Comparison of ENCODE assay signal across 31 cellular contexts in the genomic region with DNA sequence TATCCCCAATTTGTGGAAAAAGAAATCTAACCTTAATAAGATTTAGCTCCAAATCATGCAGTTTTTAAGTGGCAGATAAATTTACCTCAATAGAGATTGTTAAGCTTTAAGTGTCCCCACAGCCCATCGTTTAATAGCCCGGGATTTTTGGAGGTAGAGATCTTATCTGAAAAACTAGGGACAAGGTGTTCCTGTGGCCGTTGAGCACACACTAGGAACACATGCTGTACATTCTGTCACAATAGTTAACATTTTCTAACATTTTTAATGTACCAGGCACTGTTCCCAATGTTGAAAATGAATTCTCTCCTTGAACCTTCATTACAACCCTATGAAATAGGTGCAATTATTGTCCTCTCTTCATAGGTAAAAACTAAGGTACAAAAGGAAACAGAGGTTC.
"Had no signal": no experiment of that assay in that cellular context is flagged by ENCODE, and none has a peak within 500 bp of the region (broad histone marks: within the 10 kb centered on the region; RNA-seq: fewer than 3 reads in every experiment).

No MANE protein-coding gene starts in this region.

- H3K36me3 ChIP-seq: adrenal gland, ascending aorta, brain microvascular endothelial cell, breast epithelium, cardiac muscle cell had no signal

- ATAC-seq: activated naive CD4-positive, alpha-beta T cell treated with anti-CD3 and anti-CD28 coated beads, Interleukin-2, amount 50 U/mL, for 72 hours; activated naive CD8-positive, alpha-beta T cell treated with anti-CD3 and anti-CD28 coated beads, Interleukin-2, amount 50 U/mL, for 24 hours; activated T-cell treated with anti-CD3 and anti-CD28 coated beads, Interleukin-2, amount 50 U/mL, for 4 hours; activated T-cell treated with anti-CD3 and anti-CD28 coated beads, Interleukin-2, amount 50 U/mL, for 72 hours; activated T-helper 17 cell treated with anti-CD3 and anti-CD28 coated beads, Interleukin-2, amount 50 U/mL, for 72 hours; body of pancreas had no signal

- H3K4me3 ChIP-seq: adrenal gland, ascending aorta, body of pancreas, breast epithelium, cardiac muscle cell had no signal

- H3K9me3 ChIP-seq: adrenal gland, ascending aorta, body of pancreas, breast epithelium had no signal

- H3K27ac ChIP-seq: adrenal gland, ascending aorta, body of pancreas, brain microvascular endothelial cell, breast epithelium, cardiac muscle cell had no signal

- DNase-seq: activated effector memory CD4-positive, alpha-beta T cell treated with anti-CD3 and anti-CD28 coated beads, Interleukin-2, amount 50 U/mL, for 16 hours; activated effector memory CD4-positive, alpha-beta T cell treated with Interleukin-2 at 50 U/mL for 16 hours; activated gamma-delta T cell; activated gamma-delta T cell treated with Interleukin-2 at 50 U/mL for 16 hours; activated naive CD4-positive, alpha-beta T cell; activated naive CD4-positive, alpha-beta T cell treated with anti-CD3 and anti-CD28 coated beads for 36 hours; activated naive CD4-positive, alpha-beta T cell treated with anti-CD3 and anti-CD28 coated beads, Interleukin-2, amount 10 ng/mL, durations not matched to agents 7 days and 5 days; activated naive CD4-positive, alpha-beta T cell treated with anti-CD3 and anti-CD28 coated beads, Interleukin-2, amount 50 U/mL, for 16 hours; activated naive CD4-positive, alpha-beta T cell treated with Interleukin-2 at 50 U/mL for 16 hours; activated naive CD8-positive, alpha-beta T cell treated with anti-CD3 and anti-CD28 coated beads for 36 hours; activated naive CD8-positive, alpha-beta T cell treated with anti-CD3 and anti-CD28 coated beads, Interleukin-2, amount 10 ng/mL, durations not matched to agents 7 days and 5 days; activated naive CD8-positive, alpha-beta T cell treated with anti-CD3 and anti-CD28 coated beads, Interleukin-2, amount 50 U/mL, for 24 hours; activated T-cell treated with anti-CD3 and anti-CD28 coated beads, Interleukin-2, amount 50 U/mL, for 24 hours; activated T-cell treated with anti-CD3 and anti-CD28 coated beads, Interleukin-2, amount 50 U/mL, for 4 hours; activated T-cell treated with anti-CD3 and anti-CD28 coated beads, Interleukin-2, amount 50 U/mL, for 48 hours; activated T-cell treated with anti-CD3 and anti-CD28 coated beads, Interleukin-2, amount 50 U/mL, for 72 hours; adrenal gland; amniotic stem cell; amygdala; anterior cingulate cortex; aorta; body of pancreas; brain microvascular endothelial cell; caudate nucleus; central memory CD4-positive, alpha-beta T cell; cerebellar nuclear complex had no signal

- H3K4me1 ChIP-seq: adrenal gland, ascending aorta, body of pancreas, breast epithelium had no signal

- H3K27me3 ChIP-seq: adrenal gland, ascending aorta, body of pancreas, brain microvascular endothelial cell, breast epithelium, cardiac muscle cell had no signal
